9 cellular contexts compared by ENCODE assay signal in the genomic region with DNA sequence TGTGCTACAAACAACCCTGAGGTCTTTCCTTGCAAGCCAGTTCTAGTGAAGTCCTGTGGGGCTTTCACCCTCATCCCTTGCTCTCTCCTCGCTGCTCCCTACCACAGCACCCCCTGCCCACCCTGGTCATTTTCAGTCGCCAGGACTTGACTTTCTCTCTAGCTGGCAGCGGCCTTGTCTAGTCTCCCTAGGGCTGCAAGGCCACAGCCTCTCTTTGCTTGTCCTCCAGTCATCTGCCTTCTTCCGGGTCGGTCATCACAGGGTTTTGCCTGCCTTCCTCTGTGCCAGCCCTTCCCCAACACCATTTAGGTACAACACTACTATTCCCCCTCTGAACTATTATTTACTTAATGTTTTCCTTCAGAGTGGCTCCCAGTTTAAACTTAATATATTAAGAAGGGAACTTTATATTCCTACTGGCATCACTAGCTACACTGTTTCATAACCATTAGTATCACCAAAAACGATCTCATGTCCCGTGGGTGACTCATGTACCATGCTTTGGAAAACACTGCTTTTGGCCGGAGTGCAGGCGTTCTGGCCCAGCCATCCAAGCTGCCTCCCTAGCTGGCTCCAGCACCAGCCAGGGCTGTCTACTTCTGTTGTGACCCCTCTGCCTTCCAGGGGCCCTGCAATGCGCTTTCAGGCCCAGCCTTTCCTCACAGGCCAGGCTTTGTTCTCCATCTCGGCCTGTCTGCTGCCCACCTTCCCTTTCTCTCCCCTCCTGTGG. TPM values are rescaled to one million over a fixed set of nuclear protein-coding genes. Genes with fewer than 3 reads are reported as not detected.
DNase-seq lines count a peak whose midpoint lies in the region; ATAC-seq, FAIRE-seq and TF ChIP-seq lines count a peak whose summit lies in the region.
"Had no signal": no experiment of that assay in that cellular context is flagged by ENCODE, and none has a peak within 500 bp of the region (broad histone marks: within the 10 kb centered on the region; RNA-seq: fewer than 3 reads in every experiment).

No MANE protein-coding gene starts in this region.

- no peak overlapping the region for H3K27ac ChIP-seq in brain microvascular endothelial cell
- peak overlapping the region; percentile 93 to 95 for H3K27ac ChIP-seq in thoracic aorta
- no peak overlapping the region for H3K27ac ChIP-seq in body of pancreas
- H3K27ac ChIP-seq: hepatocyte had no signal

- ATAC-seq in thoracic aorta (ENCODE audit: insufficient number of reproducible peaks, low FRiP score, low read depth) (peak; percentile 92), GM18867 (IDR thresholded peaks at IDR 0.05; ENCODE audit: unreplicated experiment) (no peak), GM18870 (IDR thresholded peaks at IDR 0.05; ENCODE audit: unreplicated experiment) (no peak), body of pancreas (no peak), HG03521 (IDR thresholded peaks at IDR 0.05; ENCODE audit: unreplicated experiment) (no peak)

- H3K9me3 ChIP-seq in thoracic aorta (no peaks in the 10 kb centered on the region), body of pancreas (no peaks in the 10 kb centered on the region)

- in situ Hi-C loops in brain microvascular endothelial cell (cut with HindIII; ENCODE audit: low pct_ligation_motif_present, low sequenced_read_pairs), result loop anchor here (25.0 kb wide), 1 partner anchor 287 kb away; a partner anchor contains a TSS

- DNase-seq in H54 (ENCODE audit: insufficient read length, low spot score), result peak; percentile 26
- peak; percentile 37 for DNase-seq in brain microvascular endothelial cell
- peak; percentile 61 for DNase-seq in iris pigment epithelial cell (ENCODE audit: low read depth)
- no peak for DNase-seq in thoracic aorta (ENCODE audit: low spot score)
- DNase-seq in body of pancreas, result no peak

- H3K4me1 ChIP-seq in thoracic aorta (ENCODE audit: control insufficient read depth in 1 of 2, low read depth in 2 of 2) (peaks cover 19 to 57% of the 10 kb centered on the region in 2 donors), body of pancreas (no peaks in the 10 kb centered on the region)

- TF ChIP-seq CTCF in brain microvascular endothelial cell (IDR thresholded peaks at IDR 0.05; ENCODE audit: low read depth, low read length, missing control alignments), result no peak
- TF ChIP-seq CTCF in thoracic aorta (IDR thresholded peaks at IDR 0.05), result no peak
- TF ChIP-seq CTCF in body of pancreas (IDR thresholded peaks at IDR 0.05), result no peak

- H3K27me3 ChIP-seq in brain microvascular endothelial cell (replicated peaks), result no peaks in the 10 kb centered on the region
- H3K27me3 ChIP-seq in thoracic aorta (replicated peaks; ENCODE audit: insufficient read depth), result no peaks in the 10 kb centered on the region
- H3K27me3 ChIP-seq in body of pancreas, result no peaks in the 10 kb centered on the region
- H3K27me3 ChIP-seq: hepatocyte had no signal

- no peak for FAIRE-seq in H54 (lab: Jason Lieb, UNC)

- 80 to 85% methylated on average over 11 of the region's 11 CpGs for WGBS in body of pancreas, 2 donors

- no peak for TF ChIP-seq POLR2A in H54 (IDR thresholded peaks at IDR 0.05; ENCODE audit: low read depth, low read length)
- no peak for TF ChIP-seq POLR2A in body of pancreas (IDR thresholded peaks at IDR 0.05)

- intact Hi-C loops in body of pancreas (cut with DNase I), result loop anchor here (10.0 kb wide), 1 partner anchor 789 kb away; no protein-coding TSS in a partner anchor

- H3K4me3 ChIP-seq in brain microvascular endothelial cell (ENCODE audit: low read depth, low read length) (no peak overlapping the region), thoracic aorta (no peak overlapping the region), body of pancreas (no peak overlapping the region)
- H3K4me3 ChIP-seq: hepatocyte had no signal

- H3K36me3 ChIP-seq in brain microvascular endothelial cell (replicated peaks) (peaks cover 2% of the 10 kb centered on the region), thoracic aorta (no peaks in the 10 kb centered on the region), body of pancreas (replicated peaks in 1 of 2; ENCODE audit: insufficient read depth in 1 of 2, low read depth in 2 of 2) (no peaks in the 10 kb centered on the region)

RNA-seq across cellular contexts. Expression of a gene that starts 21.4 kb away (rescaled TPM):
- total RNA-seq in thoracic aorta (10 to 100 TPM; 16.1 to 21.9 TPM), body of pancreas (10 to 100 TPM in 1 of 2 donors, 1 to 10 TPM in 1; 8.8 to 31.0 TPM)

Comparison
In these comparisons a context has a peak if more than half of its experiments do, and no peak if none do; other contexts are left out.
1. DNase-seq: peak in H54 (single experiment), brain microvascular endothelial cell (single experiment) and iris pigment epithelial cell (single experiment); none in thoracic aorta (single experiment) and body of pancreas (0 of 4).
2. H3K27ac ChIP-seq: peak in thoracic aorta (2 of 2); none in brain microvascular endothelial cell (single experiment) and body of pancreas (0 of 4).